Comparison of ENCODE assay signal across 34 cellular contexts in genomic region chr9:80586786-80587185, GRCh38.
"Had no signal": no experiment of that assay in that cellular context is flagged by ENCODE, and none has a peak within 500 bp of the region (broad histone marks: within the 10 kb centered on the region; RNA-seq: fewer than 3 reads in every experiment).

No MANE protein-coding gene starts in this region.

- H3K4me3 ChIP-seq: ascending aorta, cardiac muscle cell, colonic mucosa, SJSA1 had no signal

- H3K27me3 Mint-ChIP-seq: activated B cell treated with CpG ODN at 0.5 μM for 24 hours; activated CD4-positive, alpha-beta memory T cell treated with anti-CD3 and anti-CD28 coated beads for 36 hours; activated naive CD8-positive, alpha-beta T cell treated with anti-CD3 and anti-CD28 coated beads for 36 hours; central memory CD8-positive, alpha-beta T cell had no signal

- H3K27me3 ChIP-seq: ascending aorta, cardiac muscle cell, colonic mucosa, SJSA1 had no signal

- H3K27ac ChIP-seq: ascending aorta, cardiac muscle cell, colonic mucosa, RWPE1, SJSA1, VCaP had no signal

- H3K36me3 Mint-ChIP-seq: activated CD4-positive, alpha-beta memory T cell treated with anti-CD3 and anti-CD28 coated beads for 36 hours; activated naive CD8-positive, alpha-beta T cell treated with anti-CD3 and anti-CD28 coated beads for 36 hours had no signal

- H3K4me3 Mint-ChIP-seq: activated B cell treated with CpG ODN at 0.5 μM for 24 hours; activated CD4-positive, alpha-beta memory T cell treated with anti-CD3 and anti-CD28 coated beads for 36 hours; activated naive CD8-positive, alpha-beta T cell treated with anti-CD3 and anti-CD28 coated beads for 36 hours; activated T-cell treated with anti-CD3 and anti-CD28 coated beads, Interleukin-2, amount 50 U/mL, for 4 hours; activated T-helper 1 cell treated with anti-CD3 and anti-CD28 coated beads, Interleukin-12 subunit alpha, Interleukin-12 subunit beta, Interleukin-2, Interleukin-4 antibody, amounts not matched to agents 30 ng/mL and 10 ng/mL and 1 ng/mL, durations not matched to agents 14 hours and 24 hours and 36 hours; central memory CD8-positive, alpha-beta T cell had no signal

- H3K36me3 ChIP-seq: ascending aorta, cardiac muscle cell, colonic mucosa, SJSA1 had no signal

- DNase-seq: activated B cell treated with CpG ODN at 0.5 μM for 24 hours; activated CD4-positive, alpha-beta memory T cell treated with anti-CD3 and anti-CD28 coated beads for 36 hours; activated CD4-positive, alpha-beta T cell treated with anti-CD3 and anti-CD28 coated beads for 4 hours; activated CD4-positive, alpha-beta T cell treated with anti-CD3 and anti-CD28 coated beads, Interleukin-2, amount 50 U/mL, for 1 hour; activated CD4-positive, CD25-positive, alpha-beta regulatory T cell treated with anti-CD3 and anti-CD28 coated beads, Interleukin-2, amount 50 U/mL, for 72 hours; activated CD8-positive, alpha-beta memory T cell treated with anti-CD3 and anti-CD28 coated beads, Interleukin-2, amount 50 U/mL, for 4 hours; activated effector memory CD4-positive, alpha-beta T cell treated with Interleukin-2 at 50 U/mL for 16 hours; activated naive CD4-positive, alpha-beta T cell; activated naive CD4-positive, alpha-beta T cell treated with anti-CD3 and anti-CD28 coated beads, Interleukin-2, amount 50 U/mL, for 16 hours; activated naive CD8-positive, alpha-beta T cell treated with anti-CD3 and anti-CD28 coated beads for 36 hours; activated T-cell treated with anti-CD3 and anti-CD28 coated beads for 4 hours; activated T-cell treated with anti-CD3 and anti-CD28 coated beads, Interleukin-2, amount 50 U/mL, for 4 hours; amniotic stem cell; colonic mucosa; NCI-H1092 treated with DMSO at 0.1 percent for 48 hours; NCI-H1417; NCI-H146; NCI-H187 treated with DMSO at 0.1 percent for 48 hours; NCI-H2081; NCI-H345; NCI-H524 treated with DMSO at 0.1 percent for 48 hours; NK-92 treated with Interleukin-12 subunit alpha and Interleukin-12 subunit beta, amount 100 ng/mL, for 24 hours; PC-3; SW 1271; T-helper 1 cell; T-helper 2 cell; T-helper 9 cell had no signal

- H3K27ac Mint-ChIP-seq: activated B cell treated with CpG ODN at 0.5 μM for 24 hours; activated CD4-positive, alpha-beta memory T cell treated with anti-CD3 and anti-CD28 coated beads for 36 hours; activated naive CD8-positive, alpha-beta T cell treated with anti-CD3 and anti-CD28 coated beads for 36 hours; activated T-helper 1 cell treated with anti-CD3 and anti-CD28 coated beads, Interleukin-12 subunit alpha, Interleukin-12 subunit beta, Interleukin-2, Interleukin-4 antibody, amounts not matched to agents 30 ng/mL and 10 ng/mL and 1 ng/mL, durations not matched to agents 14 hours and 24 hours and 36 hours had no signal

- H3K9me3 ChIP-seq: ascending aorta, colonic mucosa, SJSA1 had no signal

- H3K4me1 ChIP-seq: ascending aorta, colonic mucosa, SJSA1 had no signal

- H3K4me1 Mint-ChIP-seq: activated B cell treated with CpG ODN at 0.5 μM for 24 hours; activated naive CD8-positive, alpha-beta T cell treated with anti-CD3 and anti-CD28 coated beads for 36 hours; central memory CD8-positive, alpha-beta T cell had no signal
